Comparison of ENCODE assay signal across 13 cellular contexts in the genomic region with DNA sequence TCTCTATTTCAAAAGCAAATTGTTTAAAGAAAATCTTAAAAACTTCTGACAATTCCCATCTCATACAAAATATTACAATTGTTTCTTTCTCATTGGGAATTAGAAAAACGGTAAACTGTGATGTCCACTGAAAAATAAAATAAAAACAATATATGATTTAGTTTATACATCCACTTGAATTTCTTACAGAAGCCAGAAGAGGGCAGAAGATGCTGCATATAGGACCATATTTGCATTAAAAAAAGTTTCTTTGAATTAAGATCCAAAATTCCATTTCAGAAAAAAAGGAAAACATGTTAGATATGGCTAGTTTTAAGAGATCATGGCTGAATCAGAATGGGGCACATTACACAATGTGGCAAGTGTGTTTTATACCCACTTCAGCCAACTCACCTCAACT. TPM values are rescaled to one million over a fixed set of nuclear protein-coding genes. Genes with fewer than 3 reads are reported as not detected.
DNase-seq lines count a peak whose midpoint lies in the region; ATAC-seq and TF ChIP-seq lines count a peak whose summit lies in the region.
"Had no signal": no experiment of that assay in that cellular context is flagged by ENCODE, and none has a peak within 500 bp of the region (broad histone marks: within the 10 kb centered on the region; RNA-seq: fewer than 3 reads in every experiment).

No MANE protein-coding gene starts in this region.

- H3K9ac ChIP-seq in OCI-LY3 (ENCODE audit: low read length) = no peak overlapping the region

- H3K4me1 ChIP-seq in breast epithelium (no peaks in the 10 kb centered on the region), OCI-LY3 (ENCODE audit: low read length) (peaks cover 12% of the 10 kb centered on the region), upper lobe of right lung (no peaks in the 10 kb centered on the region)

- no peaks in the 10 kb centered on the region for H3K79me2 ChIP-seq in OCI-LY3 (ENCODE audit: low read length)

- H3K9me3 Mint-ChIP-seq in MCF 10A (ENCODE audit: unreplicated experiment) = no peaks in the 10 kb centered on the region
- H3K9me3 Mint-ChIP-seq in activated T-cell treated with anti-CD3 and anti-CD28 coated beads, Interleukin-2, amount 50 U/mL, for 72 hours = peaks cover 13 to 18% of the 10 kb centered on the region in 2 donors

- peak; percentile 5 for DNase-seq in MCF 10A (ENCODE audit: unreplicated experiment)
- DNase-seq in breast epithelium (ENCODE audit: low spot score in 2 of 2) = no peak
- peak; percentile 13 for DNase-seq in epithelial cell of esophagus (ENCODE audit: low read depth)
- DNase-seq in upper lobe of right lung = no peak
- no peak for DNase-seq in activated T-cell treated with anti-CD3 and anti-CD28 coated beads, Interleukin-2, amount 50 U/mL, for 72 hours
- no peak for DNase-seq in mucosa of gallbladder (ENCODE audit: low spot score)
- DNase-seq: activated gamma-delta T cell, cortex of kidney, NCI-H1436 treated with DMSO at 0.1 percent for 48 hours had no signal

- no TSS peak for BruUV-seq in MCF 10A (replicated peaks; lab: Mats Ljungman, UMichigan)

- H3K4me3 ChIP-seq in breast epithelium (no peak overlapping the region), OCI-LY3 (ENCODE audit: low read length) (no peak overlapping the region), epithelial cell of esophagus (ENCODE audit: low read length) (no peak overlapping the region), upper lobe of right lung (no peak overlapping the region)
- H3K4me3 ChIP-seq: BLaER1 treated with 17β-estradiol and CSF1 and Interleukin-3, amounts not matched to agents 10 nM and 100 nM had no signal

- H3K36me3 Mint-ChIP-seq in MCF 10A (ENCODE audit: insufficient read depth, unreplicated experiment) = no peaks in the 10 kb centered on the region
- peaks cover 2 to 4% of the 10 kb centered on the region in 2 donors for H3K36me3 Mint-ChIP-seq in activated T-cell treated with anti-CD3 and anti-CD28 coated beads, Interleukin-2, amount 50 U/mL, for 72 hours (ENCODE audit: insufficient read depth in 2 of 2)

- H3K36me3 ChIP-seq in breast epithelium = no peaks in the 10 kb centered on the region
- H3K36me3 ChIP-seq in OCI-LY3 (replicated peaks; ENCODE audit: low read depth, low read length) = no peaks in the 10 kb centered on the region
- H3K36me3 ChIP-seq in upper lobe of right lung = no peaks in the 10 kb centered on the region
- H3K36me3 ChIP-seq: BLaER1 treated with 17β-estradiol and CSF1 and Interleukin-3, amounts not matched to agents 10 nM and 100 nM had no signal

- ATAC-seq in upper lobe of right lung (no peak), HG02623 (IDR thresholded peaks at IDR 0.05; ENCODE audit: unreplicated experiment) (no peak)
- no peak for ATAC-seq in activated T-cell treated with anti-CD3 and anti-CD28 coated beads, Interleukin-2, amount 50 U/mL, for 72 hours (replicated peaks in 1 of 2)

- H3K27ac Mint-ChIP-seq in MCF 10A (ENCODE audit: low read depth, unreplicated experiment) = no peak overlapping the region
- H3K27ac Mint-ChIP-seq in activated T-cell treated with anti-CD3 and anti-CD28 coated beads, Interleukin-2, amount 50 U/mL, for 72 hours = no peak overlapping the region

- no peaks in the 10 kb centered on the region for H3K27me3 ChIP-seq in breast epithelium
- H3K27me3 ChIP-seq in OCI-LY3 (ENCODE audit: low read depth, low read length) = no peaks in the 10 kb centered on the region
- H3K27me3 ChIP-seq in upper lobe of right lung = no peaks in the 10 kb centered on the region
- H3K27me3 ChIP-seq: BLaER1 treated with 17β-estradiol and CSF1 and Interleukin-3, amounts not matched to agents 10 nM and 100 nM had no signal

- intact Hi-C loops in MCF 10A (cut with micrococcal nuclease) = loop anchor here (1.0 to 10.0 kb wide), 4 partner anchors 114 to 1784 kb away; no protein-coding TSS in a partner anchor
- intact Hi-C loops in breast epithelium (cut with DNase I; ENCODE audit: low total_unique reads) = no loop called here
- intact Hi-C loops in upper lobe of right lung (cut with DNase I) = no loop called here

- CTCF ChIA-PET in MCF 10A (lab: Yijun Ruan, JAX) = interaction anchor here (0.6 to 2.2 kb wide), 8 partner anchors 29 to 1632 kb away, joined by 3 to 13 read pairs (median 4); no protein-coding TSS in a partner anchor

- no peak overlapping the region for H2AFZ ChIP-seq in OCI-LY3 (ENCODE audit: low read depth, low read length)

- H3K9me3 ChIP-seq in breast epithelium (no peaks in the 10 kb centered on the region), OCI-LY3 (ENCODE audit: insufficient read depth, low read length) (no peaks in the 10 kb centered on the region), upper lobe of right lung (no peaks in the 10 kb centered on the region)
- H3K9me3 ChIP-seq: BLaER1 treated with 17β-estradiol and CSF1 and Interleukin-3, amounts not matched to agents 10 nM and 100 nM had no signal

- H3K27ac ChIP-seq in breast epithelium (no peak overlapping the region), OCI-LY3 (ENCODE audit: low read length) (no peak overlapping the region), upper lobe of right lung (no peak overlapping the region)

- no peak for TF ChIP-seq POLR2A in breast epithelium (IDR thresholded peaks at IDR 0.05)

- H3K4me2 ChIP-seq in OCI-LY3 (ENCODE audit: low read length) = peak overlapping the region; percentile 11; the same call in 1 of the 2 replicates

- H3K4me1 Mint-ChIP-seq in MCF 10A (ENCODE audit: insufficient read depth, unreplicated experiment) = no peaks in the 10 kb centered on the region
- H3K4me1 Mint-ChIP-seq in activated T-cell treated with anti-CD3 and anti-CD28 coated beads, Interleukin-2, amount 50 U/mL, for 72 hours (ENCODE audit: low read depth) = no peaks in the 10 kb centered on the region

- H4K20me1 ChIP-seq in OCI-LY3 (ENCODE audit: insufficient read depth, low read length) = no peaks in the 10 kb centered on the region
- H4K20me1 ChIP-seq: BLaER1 treated with 17β-estradiol and CSF1 and Interleukin-3, amounts not matched to agents 10 nM and 100 nM had no signal

- H3K27me3 Mint-ChIP-seq in MCF 10A (ENCODE audit: insufficient read depth, unreplicated experiment) = no peaks in the 10 kb centered on the region
- H3K27me3 Mint-ChIP-seq in activated T-cell treated with anti-CD3 and anti-CD28 coated beads, Interleukin-2, amount 50 U/mL, for 72 hours (ENCODE audit: low read depth) = no peaks in the 10 kb centered on the region

- POLR2A ChIA-PET in MCF 10A (lab: Yijun Ruan, JAX) = no interaction called here

- TF ChIP-seq CTCF in MCF 10A (IDR thresholded peaks at IDR 0.05; ENCODE audit: unreplicated experiment) (peak; percentile 55), breast epithelium (IDR thresholded peaks at IDR 0.05) (peak in 1 of 3 donors; percentile 39), OCI-LY3 (IDR thresholded peaks at IDR 0.05; ENCODE audit: low read depth, low read length) (peak; percentile 70), epithelial cell of esophagus (IDR thresholded peaks at IDR 0.05; ENCODE audit: insufficient read depth, low read depth, low read length, missing control alignments) (no peak), upper lobe of right lung (IDR thresholded peaks at IDR 0.05) (peak; percentile 10)

- no peak overlapping the region for H3K4me3 Mint-ChIP-seq in MCF 10A (ENCODE audit: unreplicated experiment)
- H3K4me3 Mint-ChIP-seq in activated T-cell treated with anti-CD3 and anti-CD28 coated beads, Interleukin-2, amount 50 U/mL, for 72 hours = no peak overlapping the region

RNA-seq across cellular contexts. Expression of gene LRRC4C, which starts 39.3 kb away (rescaled TPM):
- total RNA-seq in MCF 10A (2022) = not detected in 2 replicates
- total RNA-seq in breast epithelium = 10 to 100 TPM in 1 of 3 donors, 1 to 10 TPM in 2; 2.9 to 15.4 (median 6.6) TPM
- 2.2 TPM for total RNA-seq in upper lobe of right lung
- total RNA-seq in activated T-cell treated with anti-CD3 and anti-CD28 coated beads, Interleukin-2, amount 50 U/mL, for 72 hours = not detected
- total RNA-seq in mucosa of gallbladder = 2.2 TPM
- total RNA-seq: myocyte had no signal

Comparison
In these comparisons a context has a peak if more than half of its experiments do, and no peak if none do; other contexts are left out.
1. DNase-seq: peak in MCF 10A (single experiment) and epithelial cell of esophagus (single experiment); none in breast epithelium (0 of 2), upper lobe of right lung (single experiment), activated T-cell treated with anti-CD3 and anti-CD28 coated beads, Interleukin-2, amount 50 U/mL, for 72 hours (0 of 2) and mucosa of gallbladder (single experiment).